20 cellular contexts compared by ENCODE assay signal in genomic region chr7:145431834-145432233, GRCh38.
DNase-seq lines count a peak whose midpoint lies in the region; ATAC-seq, FAIRE-seq and TF ChIP-seq lines count a peak whose summit lies in the region.
"Had no signal": no experiment of that assay in that cellular context is flagged by ENCODE, and none has a peak within 500 bp of the region (broad histone marks: within the 10 kb centered on the region; RNA-seq: fewer than 3 reads in every experiment).

No MANE protein-coding gene starts in this region.

- H3K4me1 ChIP-seq in PC-9 (replicated peaks; ENCODE audit: insufficient read depth) (no peaks in the 10 kb centered on the region), upper lobe of right lung (no peaks in the 10 kb centered on the region)
- H3K4me1 ChIP-seq: Peyer's patch had no signal

- CTCF ChIA-PET in PC-9 (lab: Charles Lee): no interaction called here

- no peaks in the 10 kb centered on the region for H3K36me3 ChIP-seq in PC-9 (ENCODE audit: low read depth)
- no peaks in the 10 kb centered on the region for H3K36me3 ChIP-seq in upper lobe of right lung
- H3K36me3 ChIP-seq: Peyer's patch had no signal

- no peaks in the 10 kb centered on the region for H3F3A ChIP-seq in PC-9 (ENCODE audit: insufficient read depth, low read depth)

- POLR2A ChIA-PET in PC-9 (lab: Charles Lee; ENCODE audit: unreplicated experiment): no interaction called here

- H2AFZ ChIP-seq in PC-9: no peak overlapping the region

- TF ChIP-seq CTCF in PC-9 (conservative IDR thresholded peaks at IDR 0.05) (no peak), upper lobe of right lung (IDR thresholded peaks at IDR 0.05) (no peak)

- H3K79me2 ChIP-seq in PC-9 (ENCODE audit: low read depth): no peaks in the 10 kb centered on the region

- FAIRE-seq in GM19239 (lab: Jason Lieb, UNC): no peak
- FAIRE-seq: GM12891 had no signal

- H3K4me3 ChIP-seq in PC-9 (no peak overlapping the region), upper lobe of right lung (no peak overlapping the region)
- H3K4me3 ChIP-seq: Peyer's patch had no signal

- no peaks in the 10 kb centered on the region for H4K20me1 ChIP-seq in PC-9 (ENCODE audit: insufficient read depth)

- no TSS peak for BruUV-seq in PC-9 (replicated peaks; lab: Mats Ljungman, UMichigan)

- H3K27ac ChIP-seq in PC-9: no peak overlapping the region
- H3K27ac ChIP-seq in upper lobe of right lung: no peak overlapping the region
- H3K27ac ChIP-seq: Peyer's patch had no signal

- H3K4me2 ChIP-seq in PC-9: no peak overlapping the region

- H3K9me3 ChIP-seq in PC-9 (ENCODE audit: insufficient read depth, low read depth) (no peaks in the 10 kb centered on the region), upper lobe of right lung (no peaks in the 10 kb centered on the region)
- H3K9me3 ChIP-seq: Peyer's patch had no signal

- no peaks in the 10 kb centered on the region for H3K27me3 ChIP-seq in PC-9 (ENCODE audit: insufficient read depth, low read depth)
- no peaks in the 10 kb centered on the region for H3K27me3 ChIP-seq in upper lobe of right lung
- H3K27me3 ChIP-seq: Peyer's patch had no signal

- intact Hi-C loops in PC-9 (cut with micrococcal nuclease; ENCODE audit: unreplicated experiment) (no loop called here), upper lobe of right lung (cut with DNase I) (no loop called here)

- no peaks in the 10 kb centered on the region for H3K9me2 ChIP-seq in PC-9 (ENCODE audit: insufficient read depth)

- DNase-seq in PC-9 (no peak), NCI-H2171 treated with DMSO at 0.1 percent for 48 hours (lab: John Stamatoyannopoulos, UW) (no peak), upper lobe of right lung (no peak), GM19239 (ENCODE audit: insufficient read length, low spot score) (no peak)
- DNase-seq: C1 segment of cervical spinal cord, GDM1, GOT3, Kasumi-1, MM.1S, NCI-H1092 treated with DMSO at 0.1 percent for 48 hours, NCI-H2081 treated with DMSO at 0.1 percent for 48 hours, NCI-H2227 treated with DMSO at 0.1 percent for 48 hours, NCI-H524, Peyer's patch had no signal

- ATAC-seq in GM18520 (IDR thresholded peaks at IDR 0.05; ENCODE audit: unreplicated experiment) (peak; percentile 39), GM19468 (IDR thresholded peaks at IDR 0.05; ENCODE audit: extremely low read depth, unreplicated experiment) (peak; percentile 23), HG02759 (IDR thresholded peaks at IDR 0.05; ENCODE audit: unreplicated experiment) (peak; percentile 79), HG03565 (IDR thresholded peaks at IDR 0.05; ENCODE audit: unreplicated experiment) (peak; percentile 61), upper lobe of right lung (no peak)
- ATAC-seq: Right ventricle myocardium inferior had no signal
